9 cellular contexts compared by ENCODE assay signal in genomic region chr6:16473184-16473907, GRCh38.
DNase-seq lines count a peak whose midpoint lies in the region; ATAC-seq lines count a peak whose summit lies in the region.
"Had no signal": no experiment of that assay in that cellular context is flagged by ENCODE, and none has a peak within 500 bp of the region (broad histone marks: within the 10 kb centered on the region; RNA-seq: fewer than 3 reads in every experiment).

No MANE protein-coding gene starts in this region.

- peak overlapping the region; percentile 76 for H3K27ac Mint-ChIP-seq in activated naive CD8-positive, alpha-beta T cell treated with anti-CD3 and anti-CD28 coated beads for 36 hours

- H3K9me3 Mint-ChIP-seq in activated naive CD8-positive, alpha-beta T cell treated with anti-CD3 and anti-CD28 coated beads for 36 hours, result peaks cover 5% of the 10 kb centered on the region

- peak overlapping the region; percentile 65; the same call in 1 of the 2 replicates for H3K4me3 ChIP-seq in GM08714 (ENCODE audit: low read length)
- H3K4me3 ChIP-seq: left lung had no signal

- ATAC-seq in GM19395 (IDR thresholded peaks at IDR 0.05; ENCODE audit: unreplicated experiment) (peak; percentile 59), HG03095 (IDR thresholded peaks at IDR 0.05; ENCODE audit: unreplicated experiment) (peak; percentile 53)

- H3K27me3 Mint-ChIP-seq in activated naive CD8-positive, alpha-beta T cell treated with anti-CD3 and anti-CD28 coated beads for 36 hours, result no peaks in the 10 kb centered on the region

- peaks cover 68% of the 10 kb centered on the region for H3K4me1 Mint-ChIP-seq in activated naive CD8-positive, alpha-beta T cell treated with anti-CD3 and anti-CD28 coated beads for 36 hours

- intact Hi-C loops in posterior cingulate gyrus (cut with DNase I), result no loop called here

- DNase-seq in activated naive CD8-positive, alpha-beta T cell treated with anti-CD3 and anti-CD28 coated beads for 36 hours, result no peak
- DNase-seq in iPS-NIHi7 (ENCODE audit: extremely low spot score), result no peak
- no peak for DNase-seq in amniotic stem cell (lab: John Stamatoyannopoulos, UW)
- DNase-seq in NOMO-1 (lab: John Stamatoyannopoulos, UW; ENCODE audit: unreplicated experiment in 2 of 2), result no peak
- DNase-seq in posterior cingulate gyrus, result no peak
- DNase-seq: left lung had no signal

- H3K36me3 Mint-ChIP-seq in activated naive CD8-positive, alpha-beta T cell treated with anti-CD3 and anti-CD28 coated beads for 36 hours, result peaks cover 48% of the 10 kb centered on the region

- no peak overlapping the region for H3K4me3 Mint-ChIP-seq in activated naive CD8-positive, alpha-beta T cell treated with anti-CD3 and anti-CD28 coated beads for 36 hours
